ENCODE assay signal across 8 cellular contexts in genomic region chr22:22030493-22031182, GRCh38. TPM values are rescaled to one million over a fixed set of nuclear protein-coding genes. Genes with fewer than 3 reads are reported as not detected.
A peak's percentile ranks its signal among the peaks of the same experiment; 100 is the strongest.
DNase-seq lines count a peak whose midpoint lies in the region; ATAC-seq, FAIRE-seq and TF ChIP-seq lines count a peak whose summit lies in the region.

No MANE protein-coding gene starts in this region.

- H3K36me3 ChIP-seq in GM12878 (ENCODE audit: control insufficient read depth in 2 of 2, insufficient read depth in 2 of 2, low read length in 1 of 2): no peaks in the 10 kb centered on the region
- no peaks in the 10 kb centered on the region for H3K36me3 ChIP-seq in neural progenitor cell
- H3K36me3 ChIP-seq in CD8-positive, alpha-beta memory T cell (ENCODE audit: insufficient read depth, low read length): no peaks in the 10 kb centered on the region

- no peak for TF ChIP-seq CTCF in activated CD8-positive, alpha-beta T cell treated with anti-CD3 and anti-CD28 coated beads for 36 hours (IDR thresholded peaks at IDR 0.05)
- TF ChIP-seq CTCF in GM12878 (IDR thresholded peaks at IDR 0.05 in 2 of 3, conservative IDR thresholded peaks at IDR 0.05 in 1 of 3; ENCODE audit: control insufficient read depth in 2 of 3, extremely low read depth in 1 of 3, insufficient read depth in 1 of 3, low read depth in 3 of 3, low read length in 3 of 3): peak; percentile 85 to 93 (median 88)
- TF ChIP-seq CTCF in neural progenitor cell (IDR thresholded peaks at IDR 0.05): peak; percentile 33

- H3F3A ChIP-seq in neural progenitor cell (ENCODE audit: low read depth): no peaks in the 10 kb centered on the region

- FAIRE-seq in GM12878 (lab: Jason Lieb, UNC): peak; percentile 93

- peaks cover 3% of the 10 kb centered on the region for H3K27me3 Mint-ChIP-seq in activated CD8-positive, alpha-beta T cell treated with anti-CD3 and anti-CD28 coated beads for 36 hours
- peaks cover 19% of the 10 kb centered on the region for H3K27me3 Mint-ChIP-seq in activated CD8-positive, alpha-beta T cell treated with anti-CD3 and anti-CD28 coated beads, Interleukin-2, amount 10 ng/mL, durations not matched to agents 7 days and 5 days (ENCODE audit: low read depth)
- H3K27me3 Mint-ChIP-seq in neural progenitor cell (ENCODE audit: insufficient read depth, low read depth): peaks cover 4% of the 10 kb centered on the region
- H3K27me3 Mint-ChIP-seq in CD8-positive, alpha-beta memory T cell: peaks cover 0 to 13% of the 10 kb centered on the region in 2 donors

- H3K36me3 Mint-ChIP-seq in activated CD8-positive, alpha-beta T cell treated with anti-CD3 and anti-CD28 coated beads for 36 hours (ENCODE audit: low read depth): no peaks in the 10 kb centered on the region
- H3K36me3 Mint-ChIP-seq in activated CD8-positive, alpha-beta T cell treated with anti-CD3 and anti-CD28 coated beads, Interleukin-2, amount 10 ng/mL, durations not matched to agents 7 days and 5 days (ENCODE audit: low read depth): no peaks in the 10 kb centered on the region
- H3K36me3 Mint-ChIP-seq in neural progenitor cell: no peaks in the 10 kb centered on the region
- H3K36me3 Mint-ChIP-seq in CD8-positive, alpha-beta memory T cell: no peaks in the 10 kb centered on the region

- H4K20me1 ChIP-seq in GM12878 (ENCODE audit: control insufficient read depth, insufficient read depth): no peaks in the 10 kb centered on the region
- no peaks in the 10 kb centered on the region for H4K20me1 ChIP-seq in neural progenitor cell (ENCODE audit: low read depth)

- no peak for ATAC-seq in activated CD8-positive, alpha-beta T cell treated with anti-CD3 and anti-CD28 coated beads for 36 hours
- no peak for ATAC-seq in activated CD8-positive, alpha-beta T cell treated with anti-CD3 and anti-CD28 coated beads, Interleukin-2, amount 10 ng/mL, durations not matched to agents 7 days and 5 days
- ATAC-seq in HG03060 (IDR thresholded peaks at IDR 0.05; ENCODE audit: low read depth, unreplicated experiment) (peak; percentile 35), GM12878 (peak; percentile 82)

- RAD21 ChIA-PET in GM12878 (lab: Charles Lee; ENCODE audit: unreplicated experiment): interaction anchor here (0.7 to 12.8 kb wide), 32 partner anchors 13 to 925 kb away, joined by 3 to 229 read pairs (median 6); partner anchors contain the start of gene TOP3B

- no peaks in the 10 kb centered on the region for H3K4me1 Mint-ChIP-seq in activated CD8-positive, alpha-beta T cell treated with anti-CD3 and anti-CD28 coated beads for 36 hours (ENCODE audit: low read depth)
- H3K4me1 Mint-ChIP-seq in activated CD8-positive, alpha-beta T cell treated with anti-CD3 and anti-CD28 coated beads, Interleukin-2, amount 10 ng/mL, durations not matched to agents 7 days and 5 days (ENCODE audit: low read depth): no peaks in the 10 kb centered on the region
- peaks cover 20% of the 10 kb centered on the region for H3K4me1 Mint-ChIP-seq in neural progenitor cell
- no peaks in the 10 kb centered on the region for H3K4me1 Mint-ChIP-seq in CD8-positive, alpha-beta memory T cell

- SMC1A ChIA-PET in GM12878 (lab: Charles Lee; ENCODE audit: uncharacterized antibody, unreplicated experiment): interaction anchor here (0.6 to 7.0 kb wide), 28 partner anchors 7 to 1019 kb away, joined by 3 to 174 read pairs (median 5); no protein-coding TSS in a partner anchor

- CTCF ChIA-PET in activated CD8-positive, alpha-beta T cell treated with anti-CD3 and anti-CD28 coated beads for 36 hours (lab: Charles Lee): interaction anchor here (4.0 kb wide), 1 partner anchor 30 kb away, joined by 13 read pairs; no protein-coding TSS in a partner anchor
- CTCF ChIA-PET in activated CD8-positive, alpha-beta T cell treated with anti-CD3 and anti-CD28 coated beads, Interleukin-2, amount 10 ng/mL, durations not matched to agents 7 days and 5 days (lab: Charles Lee): interaction anchor here (1.4 kb wide), 1 partner anchor 80 kb away, joined by 3 read pairs; no protein-coding TSS in a partner anchor
- CTCF ChIA-PET in GM12878 (lab: Yijun Ruan, JAX): interaction anchor here (0.6 to 13.5 kb wide), 43 partner anchors 9 to 928 kb away, joined by 3 to 177 read pairs (median 5); no protein-coding TSS in a partner anchor
- CTCF ChIA-PET in CD8-positive, alpha-beta memory T cell (lab: Charles Lee): no interaction called here

- H3K27ac ChIP-seq in GM12878 (ENCODE audit: control insufficient read depth, insufficient read depth): peak overlapping the region; percentile 80
- H3K27ac ChIP-seq in neural progenitor cell: no peak overlapping the region
- no peak overlapping the region for H3K27ac ChIP-seq in CD8-positive, alpha-beta memory T cell (ENCODE audit: low read depth, low read length)

- peak overlapping the region; percentile 66 for H3K4me3 ChIP-seq in GM12878
- H3K4me3 ChIP-seq in neural progenitor cell: no peak overlapping the region
- H3K4me3 ChIP-seq in CD8-positive, alpha-beta memory T cell (ENCODE audit: low read length): no peak overlapping the region

- WGBS in GM12878 (ENCODE audit: insufficient coverage, insufficient replicate concordance, low lambda C conversion rate, missing lambda C conversion rate): 9% methylated on average over 7 of the region's 7 CpGs

- TF ChIP-seq EP300 in GM12878 (IDR thresholded peaks at IDR 0.05; ENCODE audit: borderline replicate concordance in 1 of 2, control insufficient read depth in 1 of 2, low read depth in 2 of 2, low read length in 2 of 2): no peak; a peak in 1 of 4 replicates

- POLR2A ChIA-PET in activated CD8-positive, alpha-beta T cell treated with anti-CD3 and anti-CD28 coated beads for 36 hours (lab: Charles Lee): no interaction called here
- POLR2A ChIA-PET in activated CD8-positive, alpha-beta T cell treated with anti-CD3 and anti-CD28 coated beads, Interleukin-2, amount 10 ng/mL, durations not matched to agents 7 days and 5 days (lab: Charles Lee): no interaction called here
- POLR2A ChIA-PET in GM12878 (lab: Charles Lee): interaction anchor here (0.5 to 8.1 kb wide), 14 partner anchors 14 to 924 kb away, joined by 3 to 141 read pairs (median 6); no protein-coding TSS in a partner anchor
- POLR2A ChIA-PET in CD8-positive, alpha-beta memory T cell (lab: Charles Lee): no interaction called here

- H2AFZ ChIP-seq in GM12878 (ENCODE audit: control insufficient read depth, low read depth, low read length) (peak overlapping the region; percentile 59), neural progenitor cell (replicated peaks) (no peak overlapping the region)

- no peaks in the 10 kb centered on the region for H3K9me3 Mint-ChIP-seq in activated CD8-positive, alpha-beta T cell treated with anti-CD3 and anti-CD28 coated beads for 36 hours
- no peaks in the 10 kb centered on the region for H3K9me3 Mint-ChIP-seq in activated CD8-positive, alpha-beta T cell treated with anti-CD3 and anti-CD28 coated beads, Interleukin-2, amount 10 ng/mL, durations not matched to agents 7 days and 5 days (ENCODE audit: insufficient read depth)
- H3K9me3 Mint-ChIP-seq in neural progenitor cell: no peaks in the 10 kb centered on the region
- no peaks in the 10 kb centered on the region for H3K9me3 Mint-ChIP-seq in CD8-positive, alpha-beta memory T cell

- intact Hi-C loops in activated CD8-positive, alpha-beta T cell treated with anti-CD3 and anti-CD28 coated beads for 36 hours (cut with micrococcal nuclease): no loop called here
- intact Hi-C loops in GM12878 (cut with micrococcal nuclease; ENCODE audit: unreplicated experiment): loop anchor here (1.0 to 2.0 kb wide), 6 partner anchors 30 to 926 kb away; no protein-coding TSS in a partner anchor

- H3K79me2 ChIP-seq in GM12878 (ENCODE audit: control insufficient read depth, insufficient read depth, low read length) (peaks cover 9% of the 10 kb centered on the region), neural progenitor cell (ENCODE audit: low read depth) (no peaks in the 10 kb centered on the region)

- TF ChIP-seq POLR2A in GM12878 (IDR thresholded peaks at IDR 0.05; ENCODE audit: low read depth, low read length): peak; percentile 92

- H3K27me3 ChIP-seq in GM12878 (replicated peaks in 1 of 2; ENCODE audit: control insufficient read depth in 2 of 2, insufficient read depth in 2 of 2, low read length in 1 of 2) (no peaks in the 10 kb centered on the region), neural progenitor cell (peaks cover 100% of the 10 kb centered on the region)
- no peaks in the 10 kb centered on the region for H3K27me3 ChIP-seq in CD8-positive, alpha-beta memory T cell (ENCODE audit: insufficient read depth, low read length, poor library complexity, severe bottlenecking)

- H3K4me3 Mint-ChIP-seq in activated CD8-positive, alpha-beta T cell treated with anti-CD3 and anti-CD28 coated beads for 36 hours: no peak overlapping the region
- no peak overlapping the region for H3K4me3 Mint-ChIP-seq in activated CD8-positive, alpha-beta T cell treated with anti-CD3 and anti-CD28 coated beads, Interleukin-2, amount 10 ng/mL, durations not matched to agents 7 days and 5 days
- no peak overlapping the region for H3K4me3 Mint-ChIP-seq in neural progenitor cell
- no peak overlapping the region for H3K4me3 Mint-ChIP-seq in CD8-positive, alpha-beta memory T cell

- peak; percentile 84 for TF ChIP-seq RAD21 in GM12878 (IDR thresholded peaks at IDR 0.05; ENCODE audit: insufficient read depth, low read depth, low read length)

- no TSS peak for BruUV-seq in GM12878 (replicated peaks; lab: Mats Ljungman, UMichigan)

- in situ Hi-C loops in GM12878 (cut with MboI): loop anchor here (10.0 kb wide), 1 partner anchor 124 kb away; no protein-coding TSS in a partner anchor

- H3K27ac Mint-ChIP-seq in activated CD8-positive, alpha-beta T cell treated with anti-CD3 and anti-CD28 coated beads for 36 hours: no peak overlapping the region
- no peak overlapping the region for H3K27ac Mint-ChIP-seq in activated CD8-positive, alpha-beta T cell treated with anti-CD3 and anti-CD28 coated beads, Interleukin-2, amount 10 ng/mL, durations not matched to agents 7 days and 5 days
- no peak overlapping the region for H3K27ac Mint-ChIP-seq in neural progenitor cell
- H3K27ac Mint-ChIP-seq in CD8-positive, alpha-beta memory T cell: no peak overlapping the region

- peaks cover 38% of the 10 kb centered on the region for H3K4me1 ChIP-seq in GM12878 (ENCODE audit: control insufficient read depth, insufficient read depth, low read length)
- H3K4me1 ChIP-seq in neural progenitor cell: no peaks in the 10 kb centered on the region
- H3K4me1 ChIP-seq in CD8-positive, alpha-beta memory T cell (ENCODE audit: insufficient read depth, low read length): no peaks in the 10 kb centered on the region

- H3K9me3 ChIP-seq in GM12878 (replicated peaks; ENCODE audit: control insufficient read depth, insufficient read depth, low read length) (no peaks in the 10 kb centered on the region), neural progenitor cell (ENCODE audit: low read depth) (no peaks in the 10 kb centered on the region)
- H3K9me3 ChIP-seq in CD8-positive, alpha-beta memory T cell (ENCODE audit: low read length): no peaks in the 10 kb centered on the region

- DNase-seq in activated CD8-positive, alpha-beta T cell treated with anti-CD3 and anti-CD28 coated beads for 36 hours: peak; percentile 8
- DNase-seq in activated CD8-positive, alpha-beta T cell treated with anti-CD3 and anti-CD28 coated beads, Interleukin-2, amount 10 ng/mL, durations not matched to agents 7 days and 5 days: no peak
- peak; percentile 84 for DNase-seq in GM12878 (ENCODE audit: low read depth, low spot score)
- DNase-seq in neural progenitor cell (ENCODE audit: low spot score): no peak
- no peak for DNase-seq in GM03348 (ENCODE audit: low spot score)
- no peak for DNase-seq in CD8-positive, alpha-beta memory T cell
- no peak for DNase-seq in NCI-H2081 (lab: John Stamatoyannopoulos, UW)

- peak overlapping the region; percentile 66 for H3K9ac ChIP-seq in GM12878 (ENCODE audit: control insufficient read depth, insufficient read depth, low read length)
- no peak overlapping the region for H3K9ac ChIP-seq in neural progenitor cell

- H3K4me2 ChIP-seq in GM12878 (ENCODE audit: control insufficient read depth, insufficient read depth) (peak overlapping the region; percentile 82), neural progenitor cell (no peak overlapping the region)

RNA-seq across cellular contexts. Expression of gene TOP3B, which starts 48.1 kb away (rescaled TPM):
- 10 to 100 TPM; 33.6 to 34.0 TPM for total RNA-seq in activated CD8-positive, alpha-beta T cell treated with anti-CD3 and anti-CD28 coated beads for 36 hours
- total RNA-seq in activated CD8-positive, alpha-beta T cell treated with anti-CD3 and anti-CD28 coated beads, Interleukin-2, amount 10 ng/mL, durations not matched to agents 7 days and 5 days: 10 to 100 TPM; 47.3 to 49.9 TPM
- 173 TPM in 2 replicates for total RNA-seq in GM12878 (2013; cell fraction: nucleolus; rRNA removed)
- total RNA-seq in GM12878 (2014; rRNA removed) (43.5 and 47.3 TPM in 2 replicates), GM12878 (2014; rRNA removed; fragmentation: Illumina TruSeq; extraction: Trizol) (19.9 and 22.1 TPM in 2 replicates), GM12878 (2021) (41.9 and 47.1 TPM in 2 replicates), neural progenitor cell (ENCODE audit: low replicate concordance) (53.9 and 74.0 TPM in 2 replicates)
- polyA plus RNA-seq in GM12878 (2011; ENCODE audit: low read depth): 7.4 TPM
- polyA plus RNA-seq in GM12878 (2011; rRNA removed) (7.4 and 12.4 TPM in 2 replicates), GM12878 (2014; fragmentation: Illumina TruSeq; extraction: Trizol) (12.8 and 29.6 TPM in 2 replicates), GM12878 (2014; fragmentation: Nextera tagmentation; extraction: Ambion mirVana) (1 to 10 TPM in 1 of 2 experiments, under 1 TPM in 1; 0.60 to 1.6 TPM), GM12878 (2014; rRNA removed) (40.9 and 47.9 TPM in 2 replicates), GM12878 (2016; fragmentation: Nextera tagmentation; extraction: Ambion mirVana) (10 to 100 TPM; 37.8 to 45.2 TPM)
- 15.5 and 17.6 TPM in 2 replicates for polyA plus RNA-seq in GM12878 (2011; cell fraction: cytosol; rRNA removed)
- 137 and 161 TPM in 2 replicates for polyA plus RNA-seq in GM12878 (2011; cell fraction: nucleus; rRNA removed)
- polyA plus RNA-seq in GM12878 (2012): 16.8 and 19.0 TPM in 2 replicates
- polyA minus RNA-seq in GM12878 (2011; rRNA and poly(A)+ RNA removed): 17.1 and 23.3 TPM in 2 replicates
- polyA minus RNA-seq in GM12878 (2011; cell fraction: cytosol; rRNA and poly(A)+ RNA removed): 6.9 and 8.7 TPM in 2 replicates
- 31.7 and 48.4 TPM in 2 replicates for polyA minus RNA-seq in GM12878 (2011; cell fraction: nucleus; rRNA and poly(A)+ RNA removed)
- total RNA-seq in CD8-positive, alpha-beta memory T cell: 10 to 100 TPM; 30.1 to 36.9 TPM
- polyA plus RNA-seq in CD8-positive, alpha-beta memory T cell: 17.3 TPM

Comparison
In these comparisons a context has a peak if more than half of its experiments do, and no peak if none do; other contexts are left out.
1. DNase-seq: peak in activated CD8-positive, alpha-beta T cell treated with anti-CD3 and anti-CD28 coated beads for 36 hours (single experiment) and GM12878 (single experiment); none in activated CD8-positive, alpha-beta T cell treated with anti-CD3 and anti-CD28 coated beads, Interleukin-2, amount 10 ng/mL, durations not matched to agents 7 days and 5 days (single experiment), neural progenitor cell (single experiment), GM03348 (single experiment), CD8-positive, alpha-beta memory T cell (0 of 5) and NCI-H2081 (0 of 2).
2. ATAC-seq: peak in HG03060 (single experiment) and GM12878 (single experiment); none in activated CD8-positive, alpha-beta T cell treated with anti-CD3 and anti-CD28 coated beads for 36 hours (single experiment) and activated CD8-positive, alpha-beta T cell treated with anti-CD3 and anti-CD28 coated beads, Interleukin-2, amount 10 ng/mL, durations not matched to agents 7 days and 5 days (single experiment).